In the genomic region with DNA sequence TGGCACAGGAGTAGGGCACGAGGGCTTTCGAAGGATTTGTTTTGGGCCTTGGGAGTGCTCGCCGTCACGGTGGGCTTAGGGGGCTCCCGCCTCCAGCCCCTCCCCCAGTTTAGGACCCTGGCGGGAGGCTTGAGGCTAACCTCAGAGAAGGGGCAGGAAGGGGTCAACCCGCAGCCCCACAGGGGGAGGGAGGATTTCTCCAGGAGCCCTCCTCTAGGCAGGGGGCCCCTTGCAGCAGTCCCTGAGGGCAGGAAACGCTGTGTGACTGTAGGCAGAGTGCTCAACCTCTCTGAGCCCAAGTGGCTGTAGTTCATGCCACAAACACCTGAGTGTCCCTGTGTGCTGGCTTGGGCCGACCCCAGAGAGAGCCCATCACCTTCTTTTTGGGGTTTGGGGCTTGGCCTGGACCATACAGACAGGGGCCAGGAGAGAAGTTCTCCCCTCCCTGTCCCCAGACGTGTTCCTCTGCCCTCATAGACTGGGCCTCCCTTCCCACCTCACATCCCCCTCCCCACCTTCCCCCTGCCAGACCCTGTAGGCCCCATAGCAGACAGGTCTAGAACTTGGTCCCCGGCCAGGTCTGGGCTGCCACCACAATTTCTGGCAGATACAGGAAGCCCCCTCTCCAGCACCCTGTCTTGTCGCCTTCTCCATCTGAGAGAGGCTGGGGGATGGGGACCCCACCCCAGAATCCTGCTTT, we compare ENCODE assay signal across 1 cellular context.
TF ChIP-seq lines count a peak whose summit lies in the region.

No MANE protein-coding gene starts in this region.

TF ChIP-seq in endothelial cell of umbilical vein, 7 proteins besides CTCF, POLR2A, EP300 and RAD21 (continued from another document):
- TF ChIP-seq MAX (IDR thresholded peaks at IDR 0.05; ENCODE audit: insufficient read depth, insufficient read length) (no peak), GATA2 (IDR thresholded peaks at IDR 0.05; ENCODE audit: insufficient read depth, insufficient read length, low read depth, low read length) (no peak)
